In the genomic region with DNA sequence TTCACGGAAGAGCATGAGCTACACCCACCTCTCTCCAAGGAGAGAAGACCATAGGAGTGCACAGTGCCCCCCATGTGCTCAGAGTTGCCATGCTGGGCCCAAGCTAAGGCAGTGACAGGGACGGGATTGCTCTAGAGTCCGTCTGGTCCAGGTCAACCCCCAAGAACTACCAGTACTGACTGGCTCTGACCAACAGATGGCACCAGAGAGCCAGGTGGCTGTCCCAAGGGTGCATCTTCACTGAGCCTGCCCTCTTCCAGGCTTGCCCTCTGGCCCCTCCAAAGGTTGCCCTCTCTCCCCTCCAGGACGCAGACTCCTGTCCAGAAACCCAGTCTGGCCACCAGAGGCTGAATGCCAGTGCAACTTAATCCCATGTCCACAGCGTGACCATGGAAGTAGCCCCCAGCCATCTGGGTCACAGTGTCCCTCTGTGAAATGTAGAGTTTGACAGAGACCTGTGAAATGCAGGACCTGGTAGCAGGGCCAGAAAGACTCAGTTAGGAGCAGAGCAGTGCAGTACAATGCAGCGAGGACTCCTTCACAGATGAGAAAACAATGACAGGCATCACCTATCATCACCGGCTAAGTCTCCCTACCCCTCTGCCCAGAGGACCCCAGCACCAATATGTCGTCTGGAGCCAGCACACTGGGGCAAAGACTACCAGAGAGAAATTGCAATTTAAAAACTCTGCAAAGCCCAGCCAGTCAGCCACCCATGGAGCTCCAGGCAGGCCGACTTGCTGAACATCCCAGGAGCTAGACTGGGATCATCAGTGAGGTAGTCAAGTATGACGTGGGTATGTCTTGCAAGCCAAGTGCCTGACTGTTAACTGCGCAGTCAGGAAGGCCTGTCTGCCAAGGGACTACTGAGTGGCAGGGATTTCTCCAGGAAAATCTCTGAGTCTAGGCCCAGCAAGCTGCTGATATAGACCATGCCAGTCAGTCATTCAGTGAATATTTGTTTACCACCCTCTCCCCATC, we compare ENCODE assay signal across 8 cellular contexts. TPM values are rescaled to one million over a fixed set of nuclear protein-coding genes. Genes with fewer than 3 reads are reported as not detected.
DNase-seq lines count a peak whose midpoint lies in the region; ATAC-seq and TF ChIP-seq lines count a peak whose summit lies in the region.

No MANE protein-coding gene starts in this region.

- H3K4me2 ChIP-seq in smooth muscle cell: no peak overlapping the region

- H3K4me1 ChIP-seq in smooth muscle cell (ENCODE audit: low read depth): no peaks in the 10 kb centered on the region

- H3K9ac ChIP-seq in smooth muscle cell (ENCODE audit: low read depth): no peak overlapping the region

- H3K36me3 ChIP-seq in smooth muscle cell (ENCODE audit: low read depth): no peaks in the 10 kb centered on the region

- no peaks in the 10 kb centered on the region for H3K79me2 ChIP-seq in smooth muscle cell (ENCODE audit: low read depth)

- H4K20me1 ChIP-seq in smooth muscle cell (ENCODE audit: low read depth): no peaks in the 10 kb centered on the region

- no peaks in the 10 kb centered on the region for H3K27me3 ChIP-seq in smooth muscle cell (ENCODE audit: low read depth)

- WGBS in smooth muscle cell (ENCODE audit: low lambda C conversion rate): 61% methylated on average over 11 of the region's 11 CpGs

- no peak overlapping the region for H2AFZ ChIP-seq in smooth muscle cell (ENCODE audit: low read depth)

- no peaks in the 10 kb centered on the region for H3F3A ChIP-seq in smooth muscle cell (ENCODE audit: low read depth)

- peak; percentile 79 for TF ChIP-seq CTCF in smooth muscle cell (IDR thresholded peaks at IDR 0.05; ENCODE audit: borderline replicate concordance, insufficient read depth, poor library complexity, severe bottlenecking)

- no peaks in the 10 kb centered on the region for H3K9me3 ChIP-seq in smooth muscle cell (replicated peaks; ENCODE audit: low read depth)

- ATAC-seq in GM21367 (IDR thresholded peaks at IDR 0.05; ENCODE audit: unreplicated experiment) (peak; percentile 71), GM19328 (IDR thresholded peaks at IDR 0.05; ENCODE audit: unreplicated experiment) (no peak)

- no peak overlapping the region for H3K4me3 ChIP-seq in smooth muscle cell

- DNase-seq in CMK (ENCODE audit: low read depth) (peak; percentile 47), Kasumi-1 (lab: John Stamatoyannopoulos, UW) (peak; percentile 71 to 73), T-helper 2 cell (peak; percentile 40 to 68 (median 64)), amygdala (lab: John Stamatoyannopoulos, UW) (peak in 48 of 56 donors; percentile 2 to 73 (median 31)), hepatic stellate cell (ENCODE audit: low spot score) (peak; percentile 74), smooth muscle cell (lab: John Stamatoyannopoulos, UW; ENCODE audit: unreplicated experiment) (peak; percentile 14)

- H3K27ac ChIP-seq in smooth muscle cell (ENCODE audit: low read depth): no peak overlapping the region

RNA-seq across cellular contexts. Expression of gene SKP1, which starts 7.7 kb away (rescaled TPM):
- total RNA-seq in smooth muscle cell: 620 and 658 TPM in 2 replicates
- polyA plus RNA-seq in smooth muscle cell: 735 and 739 TPM in 2 replicates

RNA-seq across cellular contexts. Expression of gene PPP2CA, which starts 41.4 kb away (rescaled TPM):
- total RNA-seq in smooth muscle cell: 82.4 and 178 TPM in 2 replicates
- 243 and 244 TPM in 2 replicates for polyA plus RNA-seq in smooth muscle cell

Comparison
In these comparisons a context has a peak if more than half of its experiments do, and no peak if none do; other contexts are left out.
1. DNase-seq: peak in every context shown above with its lines; median percentile 74 in hepatic stellate cell; 72 in Kasumi-1; 64 in T-helper 2 cell; 47 in CMK; 31 in amygdala; 14 in smooth muscle cell.